13 cellular contexts compared by ENCODE assay signal in the genomic region with DNA sequence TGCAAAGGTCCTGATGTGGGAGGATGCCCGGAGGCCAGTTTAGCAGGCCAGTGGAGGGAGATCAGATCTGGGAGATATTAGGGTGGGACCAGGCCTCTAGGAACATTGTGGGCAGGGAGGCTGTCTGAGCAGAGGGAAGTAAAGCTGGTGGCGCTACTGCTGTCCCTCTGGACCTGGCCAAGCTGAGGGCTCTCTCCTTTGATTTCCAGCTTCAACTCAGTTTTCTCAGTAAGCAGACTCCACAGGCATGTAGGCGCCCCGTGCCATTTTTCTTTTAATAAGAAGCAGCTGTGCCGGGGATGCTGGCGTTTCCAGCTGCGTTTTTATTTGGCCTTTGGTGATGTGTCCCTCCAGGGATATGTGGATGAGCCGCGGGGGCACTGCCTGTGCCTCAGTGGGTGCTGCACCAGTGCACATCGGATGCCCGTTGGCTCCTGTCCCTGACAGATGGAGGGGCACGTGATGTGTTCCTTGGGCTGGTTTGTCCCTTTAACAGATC. TPM values are rescaled to one million over a fixed set of nuclear protein-coding genes. Genes with fewer than 3 reads are reported as not detected.
DNase-seq lines count a peak whose midpoint lies in the region; ATAC-seq and TF ChIP-seq lines count a peak whose summit lies in the region.
"Had no signal": no experiment of that assay in that cellular context is flagged by ENCODE, and none has a peak within 500 bp of the region (broad histone marks: within the 10 kb centered on the region; RNA-seq: fewer than 3 reads in every experiment).

No MANE protein-coding gene starts in this region.

- H3K4me1 ChIP-seq in heart left ventricle (peaks cover 5 to 89% (median 60%) of the 10 kb centered on the region in 12 donors), lower lobe of right lung (peaks cover 96% of the 10 kb centered on the region), urinary bladder (ENCODE audit: insufficient read depth) (no peaks in the 10 kb centered on the region)

- H3K9me3 ChIP-seq in heart left ventricle (no peaks in the 10 kb centered on the region), lower lobe of right lung (no peaks in the 10 kb centered on the region)

- intact Hi-C loops in heart left ventricle (cut with DNase I): no loop called here
- intact Hi-C loops in Right ventricle myocardium inferior (cut with DNase I): no loop called here
- intact Hi-C loops in lower lobe of right lung (cut with DNase I): no loop called here

- DNase-seq in heart left ventricle: no peak
- DNase-seq in Right ventricle myocardium inferior (ENCODE audit: missing footprints): no peak
- peak; percentile 38 for DNase-seq in amniotic stem cell (lab: John Stamatoyannopoulos, UW)
- DNase-seq in lower lobe of right lung: no peak
- no peak for DNase-seq in SIG-M5 treated with dmso at 0.1 percent for 504 hours (lab: John Stamatoyannopoulos, UW; ENCODE audit: unreplicated experiment)
- DNase-seq in AML-193 (lab: John Stamatoyannopoulos, UW): no peak
- DNase-seq: activated CD4-positive, alpha-beta T cell treated with anti-CD3 and anti-CD28 coated beads for 1 hour; activated T-cell treated with anti-CD3 and anti-CD28 coated beads, Interleukin-2, amount 50 U/mL, for 1 hour; Karpas-422; NCI-H187 treated with DMSO at 0.1 percent for 48 hours had no signal

- H3K27me3 ChIP-seq in heart left ventricle (no peaks in the 10 kb centered on the region), lower lobe of right lung (ENCODE audit: low read depth) (no peaks in the 10 kb centered on the region)

- TF ChIP-seq CTCF in heart left ventricle (IDR thresholded peaks at IDR 0.05) (no peak), lower lobe of right lung (IDR thresholded peaks at IDR 0.05) (no peak)

- WGBS in heart left ventricle, 4 donors: 62 to 76% (median 72%) methylated on average over 12 of the region's 12 CpGs
- WGBS in urinary bladder: 53% methylated on average over 12 of the region's 12 CpGs

- no peak overlapping the region for H3K4me3 ChIP-seq in heart left ventricle
- no peak overlapping the region for H3K4me3 ChIP-seq in lower lobe of right lung
- no peak overlapping the region for H3K4me3 ChIP-seq in urinary bladder (ENCODE audit: low read depth, low read length)
- H3K4me3 ChIP-seq: skin epidermis had no signal

- H3K27ac ChIP-seq in heart left ventricle: peak overlapping the region in 7 of 12 donors; percentile 17 to 90 (median 78)
- peak overlapping the region; percentile 26 for H3K27ac ChIP-seq in lower lobe of right lung
- peak overlapping the region; percentile 15 for H3K27ac ChIP-seq in urinary bladder (ENCODE audit: low read depth)

- ATAC-seq in heart left ventricle (no peak), Right ventricle myocardium inferior (no peak), lower lobe of right lung (no peak), GM21529 (IDR thresholded peaks at IDR 0.05; ENCODE audit: unreplicated experiment) (no peak)

- peaks cover 0 to 26% (median 3%) of the 10 kb centered on the region in 9 donors for H3K36me3 ChIP-seq in heart left ventricle
- H3K36me3 ChIP-seq in lower lobe of right lung: peaks cover 13% of the 10 kb centered on the region
- H3K36me3 ChIP-seq in urinary bladder (ENCODE audit: insufficient read depth): no peaks in the 10 kb centered on the region

- no peak for TF ChIP-seq POLR2A in heart left ventricle (IDR thresholded peaks at IDR 0.05)

RNA-seq across cellular contexts. Expression of gene DNM2, which starts 6.7 kb away (rescaled TPM):
- total RNA-seq in heart left ventricle (100 to 1,000 TPM in 8 of 9 donors, 10 to 100 TPM in 1; 98.9 to 204 (median 137) TPM), Right ventricle myocardium inferior (177 TPM), lower lobe of right lung (282 TPM), urinary bladder (76.2 TPM)
- polyA plus RNA-seq in heart left ventricle (100 to 1,000 TPM in 1 of 2 donors, 10 to 100 TPM in 1; 98.9 to 118 TPM), urinary bladder (87.0 TPM)

RNA-seq across cellular contexts. Expression of gene QTRT1, which starts 23.4 kb away (rescaled TPM):
- total RNA-seq in heart left ventricle (10 to 100 TPM; 16.6 to 31.8 (median 25.7) TPM), Right ventricle myocardium inferior (28.0 TPM), lower lobe of right lung (29.7 TPM), urinary bladder (16.3 TPM)
- polyA plus RNA-seq in heart left ventricle (10 to 100 TPM; 32.1 to 46.6 TPM), urinary bladder (55.3 TPM)

Comparison
In these comparisons a context has a peak if more than half of its experiments do, and no peak if none do; other contexts are left out.
1. H3K27ac ChIP-seq: peak in every context shown above with its lines; median percentile 78 in heart left ventricle; 26 in lower lobe of right lung; 15 in urinary bladder.